ENCODE assay signal across 1 cellular context in the genomic region with DNA sequence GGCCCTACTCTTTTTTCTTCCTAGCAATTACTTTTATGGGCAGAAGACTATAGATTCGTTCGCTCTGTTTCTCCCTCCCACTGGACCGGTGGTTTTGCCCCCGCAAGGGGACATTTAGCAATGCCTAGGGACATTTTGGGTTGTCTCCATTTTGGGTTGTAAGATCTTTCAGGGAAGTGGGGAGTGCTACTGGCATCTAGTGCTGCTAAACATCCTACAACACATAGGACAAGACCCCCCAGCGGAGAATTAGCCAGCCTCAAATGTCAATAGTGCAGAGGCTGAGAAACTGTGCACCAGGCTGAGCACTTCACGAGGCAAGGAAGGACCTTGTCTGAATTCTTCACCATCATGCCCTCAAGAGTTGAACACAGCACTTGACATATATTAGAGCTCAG.
TF ChIP-seq lines count a peak whose summit lies in the region.

No MANE protein-coding gene starts in this region.

TF ChIP-seq in GM23338, 12 proteins besides CTCF, POLR2A, EP300 and RAD21 (continued from another document):
- TF ChIP-seq, protein P1, sequence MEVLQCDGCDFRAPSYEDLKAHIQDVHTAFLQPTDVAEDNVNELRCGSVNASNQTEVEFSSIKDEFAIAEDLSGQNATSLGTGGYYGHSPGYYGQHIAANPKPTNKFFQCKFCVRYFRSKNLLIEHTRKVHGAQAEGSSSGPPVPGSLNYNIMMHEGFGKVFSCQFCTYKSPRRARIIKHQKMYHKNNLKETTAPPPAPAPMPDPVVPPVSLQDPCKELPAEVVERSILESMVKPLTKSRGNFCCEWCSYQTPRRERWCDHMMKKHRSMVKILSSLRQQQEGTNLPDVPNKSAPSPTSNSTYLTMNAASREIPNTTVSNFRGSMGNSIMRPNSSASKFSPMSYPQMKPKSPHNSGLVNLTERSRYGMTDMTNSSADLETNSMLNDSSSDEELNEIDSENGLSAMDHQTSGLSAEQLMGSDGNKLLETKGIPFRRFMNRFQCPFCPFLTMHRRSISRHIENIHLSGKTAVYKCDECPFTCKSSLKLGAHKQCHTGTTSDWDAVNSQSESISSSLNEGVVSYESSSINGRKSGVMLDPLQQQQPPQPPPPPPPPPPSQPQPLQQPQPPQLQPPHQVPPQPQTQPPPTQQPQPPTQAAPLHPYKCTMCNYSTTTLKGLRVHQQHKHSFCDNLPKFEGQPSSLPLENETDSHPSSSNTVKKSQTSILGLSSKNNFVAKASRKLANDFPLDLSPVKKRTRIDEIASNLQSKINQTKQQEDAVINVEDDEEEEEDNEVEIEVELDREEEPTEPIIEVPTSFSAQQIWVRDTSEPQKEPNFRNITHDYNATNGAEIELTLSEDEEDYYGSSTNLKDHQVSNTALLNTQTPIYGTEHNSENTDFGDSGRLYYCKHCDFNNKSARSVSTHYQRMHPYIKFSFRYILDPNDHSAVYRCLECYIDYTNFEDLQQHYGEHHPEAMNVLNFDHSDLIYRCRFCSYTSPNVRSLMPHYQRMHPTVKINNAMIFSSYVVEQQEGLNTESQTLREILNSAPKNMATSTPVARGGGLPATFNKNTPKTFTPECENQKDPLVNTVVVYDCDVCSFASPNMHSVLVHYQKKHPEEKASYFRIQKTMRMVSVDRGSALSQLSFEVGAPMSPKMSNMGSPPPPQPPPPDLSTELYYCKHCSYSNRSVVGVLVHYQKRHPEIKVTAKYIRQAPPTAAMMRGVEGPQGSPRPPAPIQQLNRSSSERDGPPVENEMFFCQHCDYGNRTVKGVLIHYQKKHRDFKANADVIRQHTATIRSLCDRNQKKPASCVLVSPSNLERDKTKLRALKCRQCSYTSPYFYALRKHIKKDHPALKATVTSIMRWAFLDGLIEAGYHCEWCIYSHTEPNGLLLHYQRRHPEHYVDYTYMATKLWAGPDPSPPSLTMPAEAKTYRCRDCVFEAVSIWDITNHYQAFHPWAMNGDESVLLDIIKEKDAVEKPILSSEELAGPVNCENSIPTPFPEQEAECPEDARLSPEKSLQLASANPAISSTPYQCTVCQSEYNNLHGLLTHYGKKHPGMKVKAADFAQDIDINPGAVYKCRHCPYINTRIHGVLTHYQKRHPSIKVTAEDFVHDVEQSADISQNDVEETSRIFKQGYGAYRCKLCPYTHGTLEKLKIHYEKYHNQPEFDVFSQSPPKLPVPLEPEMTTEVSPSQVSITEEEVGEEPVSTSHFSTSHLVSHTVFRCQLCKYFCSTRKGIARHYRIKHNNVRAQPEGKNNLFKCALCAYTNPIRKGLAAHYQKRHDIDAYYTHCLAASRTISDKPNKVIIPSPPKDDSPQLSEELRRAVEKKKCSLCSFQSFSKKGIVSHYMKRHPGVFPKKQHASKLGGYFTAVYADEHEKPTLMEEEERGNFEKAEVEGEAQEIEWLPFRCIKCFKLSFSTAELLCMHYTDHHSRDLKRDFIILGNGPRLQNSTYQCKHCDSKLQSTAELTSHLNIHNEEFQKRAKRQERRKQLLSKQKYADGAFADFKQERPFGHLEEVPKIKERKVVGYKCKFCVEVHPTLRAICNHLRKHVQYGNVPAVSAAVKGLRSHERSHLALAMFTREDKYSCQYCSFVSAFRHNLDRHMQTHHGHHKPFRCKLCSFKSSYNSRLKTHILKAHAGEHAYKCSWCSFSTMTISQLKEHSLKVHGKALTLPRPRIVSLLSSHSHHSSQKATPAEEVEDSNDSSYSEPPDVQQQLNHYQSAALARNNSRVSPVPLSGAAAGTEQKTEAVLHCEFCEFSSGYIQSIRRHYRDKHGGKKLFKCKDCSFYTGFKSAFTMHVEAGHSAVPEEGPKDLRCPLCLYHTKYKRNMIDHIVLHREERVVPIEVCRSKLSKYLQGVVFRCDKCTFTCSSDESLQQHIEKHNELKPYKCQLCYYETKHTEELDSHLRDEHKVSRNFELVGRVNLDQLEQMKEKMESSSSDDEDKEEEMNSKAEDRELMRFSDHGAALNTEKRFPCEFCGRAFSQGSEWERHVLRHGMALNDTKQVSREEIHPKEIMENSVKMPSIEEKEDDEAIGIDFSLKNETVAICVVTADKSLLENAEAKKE (CRISPR knock-in tag; IDR thresholded peaks at IDR 0.05), result no peak
- no peak for TF ChIP-seq JUNB (IDR thresholded peaks at IDR 0.05; ENCODE audit: unreplicated experiment)
TF ChIP-seq in GM23338: peak in this region for 0.
